19 cellular contexts compared by ENCODE assay signal in the genomic region with DNA sequence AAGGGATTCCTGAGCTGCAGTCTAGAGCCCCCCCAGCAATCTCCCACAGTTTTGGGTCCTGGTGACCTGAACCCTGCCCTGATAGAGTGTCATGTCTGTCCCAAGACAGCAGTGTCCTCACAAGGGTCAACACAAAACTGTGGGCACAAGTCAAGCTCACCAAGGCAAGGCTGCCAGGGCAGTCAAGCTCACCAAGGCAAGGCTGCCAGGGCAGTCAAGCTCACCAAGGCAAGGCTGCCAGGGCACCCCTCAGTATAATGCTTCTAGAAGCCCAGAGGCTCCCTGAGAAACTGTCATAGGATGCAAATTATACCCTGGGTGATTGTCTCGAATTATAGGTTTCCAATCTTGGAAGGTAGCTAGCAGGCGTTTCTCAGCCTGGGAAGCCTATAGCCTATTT.
DNase-seq lines count a peak whose midpoint lies in the region; ATAC-seq, FAIRE-seq and TF ChIP-seq lines count a peak whose summit lies in the region.
"Had no signal": no experiment of that assay in that cellular context is flagged by ENCODE, and none has a peak within 500 bp of the region (broad histone marks: within the 10 kb centered on the region; RNA-seq: fewer than 3 reads in every experiment).

No MANE protein-coding gene starts in this region.

- H2BK5ac ChIP-seq in IMR-90 (ENCODE audit: low read depth, low read length, poor library complexity, severe bottlenecking), result no peak overlapping the region

- no peak for DNase-seq in IMR-90
- peak; percentile 29 for DNase-seq in kidney
- no peak for DNase-seq in urothelium cell line (ENCODE audit: low spot score)
- DNase-seq in WERI-Rb-1, result no peak
- no peak for DNase-seq in psoas muscle
- DNase-seq: NCI-H1092, NCI-H1417 treated with DMSO at 0.1 percent for 48 hours, NCI-H1694 treated with DMSO at 0.1 percent for 48 hours, NCI-H2081, NCI-H2227 treated with DMSO at 0.1 percent for 48 hours, NCI-H526 treated with DMSO at 0.1 percent for 48 hours, SHP77 had no signal

- peaks cover 66% of the 10 kb centered on the region for H3K4me1 ChIP-seq in BLaER1
- H3K4me1 ChIP-seq in IMR-90 (ENCODE audit: control insufficient read depth, insufficient read depth, low read length), result peaks cover 2% of the 10 kb centered on the region
- H3K4me1 ChIP-seq in kidney (ENCODE audit: control insufficient read depth in 1 of 2, insufficient read depth in 1 of 2, low read depth in 1 of 2, low read length in 2 of 2), result no peaks in the 10 kb centered on the region
- H3K4me1 ChIP-seq in psoas muscle, result peaks cover 6% of the 10 kb centered on the region

- TF ChIP-seq POLR2A in IMR-90 (IDR thresholded peaks at IDR 0.05; ENCODE audit: low read depth, low read length), result no peak

- no peak overlapping the region for H3K9ac ChIP-seq in BLaER1
- H3K9ac ChIP-seq in IMR-90 (ENCODE audit: low read depth, low read length), result no peak overlapping the region
- no peak overlapping the region for H3K9ac ChIP-seq in kidney (ENCODE audit: low read length in 2 of 2)

- H4K8ac ChIP-seq in IMR-90 (ENCODE audit: low read depth in 2 of 2, low read length in 2 of 2), result no peak overlapping the region

- CTCF ChIA-PET in IMR-90 (lab: Yijun Ruan, JAX), result interaction anchor here (0.6 kb wide), 1 partner anchor 217 kb away, joined by 3 read pairs; no protein-coding TSS in a partner anchor

- H3K23ac ChIP-seq in IMR-90 (ENCODE audit: low read depth, low read length), result no peak overlapping the region

- H2BK20ac ChIP-seq in IMR-90 (ENCODE audit: low read depth, low read length), result no peak overlapping the region

- dilution Hi-C loops in IMR-90 (cut with HindIII; ENCODE audit: low sequenced_read_pairs, unreplicated experiment), result no loop called here

- no peak overlapping the region for H3K4me3 ChIP-seq in BLaER1
- H3K4me3 ChIP-seq in IMR-90 (ENCODE audit: insufficient read depth, low read depth, low read length), result no peak overlapping the region
- H3K4me3 ChIP-seq in kidney (ENCODE audit: low read length in 2 of 2), result no peak overlapping the region
- no peak overlapping the region for H3K4me3 ChIP-seq in WERI-Rb-1 (ENCODE audit: low read depth, low read length)
- no peak overlapping the region for H3K4me3 ChIP-seq in psoas muscle

- intact Hi-C loops in IMR-90 (cut with micrococcal nuclease), result no loop called here
- intact Hi-C loops in kidney (cut with DNase I), result no loop called here
- intact Hi-C loops in psoas muscle (cut with DNase I), result no loop called here

- H3K4ac ChIP-seq in IMR-90 (ENCODE audit: low read depth, low read length), result 0 out of 2 replicates have a peak overlapping the region, but pooled peaks have one; percentile 10

- in situ Hi-C loops in IMR-90 (cut with MboI; ENCODE audit: low sequenced_read_pairs), result no loop called here

- no TSS peak for BruUV-seq in IMR-90 (replicated peaks; lab: Mats Ljungman, UMichigan)

- H2AFZ ChIP-seq in IMR-90 (replicated peaks; ENCODE audit: low read length, poor library complexity), result no peak overlapping the region

- H4K5ac ChIP-seq in IMR-90 (ENCODE audit: low read depth, low read length), result no peak overlapping the region

- 100% methylated on average over 1 of the region's 2 CpGs; no CpG with 5 or more reads in 1 of the 2 experiments for WGBS in IMR-90 (ENCODE audit: extremely low coverage in 2 of 2, insufficient read length in 1 of 2), 2 experiments
- WGBS in psoas muscle, 3 donors, result 92 to 95% (median 93%) methylated on average over 2 of the region's 2 CpGs

- POLR2A ChIA-PET in IMR-90 (lab: Charles Lee; ENCODE audit: unreplicated experiment), result no interaction called here

- TF ChIP-seq CTCF in IMR-90 (conservative IDR thresholded peaks at IDR 0.05; ENCODE audit: low read depth, low read length) (no peak), kidney (IDR thresholded peaks at IDR 0.05; ENCODE audit: borderline replicate concordance, extremely low read depth, insufficient read depth) (no peak), WERI-Rb-1 (IDR thresholded peaks at IDR 0.05; ENCODE audit: low read depth, low read length) (no peak), psoas muscle (IDR thresholded peaks at IDR 0.05) (no peak)

- no peak for TF ChIP-seq RAD21 in IMR-90 (IDR thresholded peaks at IDR 0.05; ENCODE audit: low read length)

- H3K9me3 ChIP-seq in BLaER1 (no peaks in the 10 kb centered on the region), IMR-90 (ENCODE audit: control insufficient read depth, insufficient read depth, low read length) (no peaks in the 10 kb centered on the region), kidney (ENCODE audit: control insufficient read depth in 1 of 2, low read length in 2 of 2) (no peaks in the 10 kb centered on the region), WERI-Rb-1 (ENCODE audit: severe bottlenecking) (no peaks in the 10 kb centered on the region), psoas muscle (no peaks in the 10 kb centered on the region)

- no peak overlapping the region for H2AK9ac ChIP-seq in IMR-90 (replicated peaks; ENCODE audit: low read depth, low read length, poor library complexity)

- peak overlapping the region; percentile 19 for H2AK5ac ChIP-seq in IMR-90 (ENCODE audit: low read depth, low read length)

- peak overlapping the region; percentile 65 for H4K91ac ChIP-seq in IMR-90 (ENCODE audit: insufficient read depth, low read depth, low read length)

- H3K36me3 ChIP-seq in BLaER1, result peaks cover 53% of the 10 kb centered on the region
- H3K36me3 ChIP-seq in IMR-90 (ENCODE audit: control insufficient read depth, insufficient read depth, low read length), result no peaks in the 10 kb centered on the region
- no peaks in the 10 kb centered on the region for H3K36me3 ChIP-seq in kidney (ENCODE audit: control insufficient read depth in 1 of 2, insufficient read depth in 2 of 2, low read length in 2 of 2)
- H3K36me3 ChIP-seq in WERI-Rb-1, result no peaks in the 10 kb centered on the region
- H3K36me3 ChIP-seq in psoas muscle (ENCODE audit: insufficient read depth in 1 of 2, low read depth in 1 of 2), result peaks cover 0 to 31% of the 10 kb centered on the region in 2 donors

- H3K18ac ChIP-seq in IMR-90 (ENCODE audit: low read depth, low read length), result no peak overlapping the region

- H3K4me2 ChIP-seq in BLaER1 (peak overlapping the region; percentile 70), IMR-90 (ENCODE audit: low read depth, low read length) (no peak overlapping the region)

- peak overlapping the region; percentile 19; the same call in 1 of the 2 replicates for H2BK120ac ChIP-seq in IMR-90 (ENCODE audit: low read depth, low read length)

- H3K56ac ChIP-seq in IMR-90 (ENCODE audit: extremely low read depth, insufficient read depth, low read length), result no peak overlapping the region

- H2BK15ac ChIP-seq in IMR-90 (ENCODE audit: low read depth, low read length), result 0 out of 3 replicates have a peak overlapping the region, but pooled peaks have one; percentile 46

- H3K27ac ChIP-seq in BLaER1 (0 out of 2 replicates have a peak overlapping the region, but pooled peaks have one; percentile 16), IMR-90 (ENCODE audit: insufficient read depth, low read length) (no peak overlapping the region), kidney (ENCODE audit: low read depth in 2 of 2, low read length in 2 of 2) (no peak overlapping the region), WERI-Rb-1 (no peak overlapping the region), psoas muscle (no peak overlapping the region)
- H3K27ac ChIP-seq: RWPE1 had no signal

- H3K14ac ChIP-seq in IMR-90 (replicated peaks; ENCODE audit: low read depth, low read length), result no peak overlapping the region

- ATAC-seq in IMR-90 (ENCODE audit: low read depth) (no peak), GM18873 (IDR thresholded peaks at IDR 0.05; ENCODE audit: low FRiP score, unreplicated experiment) (no peak), psoas muscle (no peak)
- ATAC-seq: Panc1 had no signal

- H3K27me3 ChIP-seq in BLaER1, result no peaks in the 10 kb centered on the region
- no peaks in the 10 kb centered on the region for H3K27me3 ChIP-seq in IMR-90 (ENCODE audit: control insufficient read depth, insufficient read depth, low read length)
- H3K27me3 ChIP-seq in WERI-Rb-1 (ENCODE audit: insufficient read depth, low read depth, severe bottlenecking), result peaks cover 95% of the 10 kb centered on the region
- H3K27me3 ChIP-seq in psoas muscle (ENCODE audit: insufficient read depth in 3 of 3, low read length in 2 of 3), result no peaks in the 10 kb centered on the region

- FAIRE-seq in kidney (lab: Jason Lieb, UNC) (no peak), urothelium cell line (lab: Jason Lieb, UNC) (peak; percentile 32)
- FAIRE-seq: A204.1, GM18507, H1 had no signal

- H3K9me1 ChIP-seq in IMR-90 (ENCODE audit: insufficient read depth, low read length), result peaks cover 15% of the 10 kb centered on the region

- peaks cover 16% of the 10 kb centered on the region for H4K20me1 ChIP-seq in BLaER1
- H4K20me1 ChIP-seq in IMR-90 (ENCODE audit: insufficient read depth, low read length), result no peaks in the 10 kb centered on the region

- no peaks in the 10 kb centered on the region for H3K79me1 ChIP-seq in IMR-90 (ENCODE audit: low read depth in 1 of 2, low read length in 2 of 2)

TF ChIP-seq in IMR-90, 13 proteins besides CTCF, POLR2A, EP300 and RAD21 (continues in another document):
- TF ChIP-seq, protein P1, sequence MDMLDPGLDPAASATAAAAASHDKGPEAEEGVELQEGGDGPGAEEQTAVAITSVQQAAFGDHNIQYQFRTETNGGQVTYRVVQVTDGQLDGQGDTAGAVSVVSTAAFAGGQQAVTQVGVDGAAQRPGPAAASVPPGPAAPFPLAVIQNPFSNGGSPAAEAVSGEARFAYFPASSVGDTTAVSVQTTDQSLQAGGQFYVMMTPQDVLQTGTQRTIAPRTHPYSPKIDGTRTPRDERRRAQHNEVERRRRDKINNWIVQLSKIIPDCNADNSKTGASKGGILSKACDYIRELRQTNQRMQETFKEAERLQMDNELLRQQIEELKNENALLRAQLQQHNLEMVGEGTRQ (IDR thresholded peaks at IDR 0.05; ENCODE audit: low read depth, low read length), result no peak
- TF ChIP-seq, protein P2, sequence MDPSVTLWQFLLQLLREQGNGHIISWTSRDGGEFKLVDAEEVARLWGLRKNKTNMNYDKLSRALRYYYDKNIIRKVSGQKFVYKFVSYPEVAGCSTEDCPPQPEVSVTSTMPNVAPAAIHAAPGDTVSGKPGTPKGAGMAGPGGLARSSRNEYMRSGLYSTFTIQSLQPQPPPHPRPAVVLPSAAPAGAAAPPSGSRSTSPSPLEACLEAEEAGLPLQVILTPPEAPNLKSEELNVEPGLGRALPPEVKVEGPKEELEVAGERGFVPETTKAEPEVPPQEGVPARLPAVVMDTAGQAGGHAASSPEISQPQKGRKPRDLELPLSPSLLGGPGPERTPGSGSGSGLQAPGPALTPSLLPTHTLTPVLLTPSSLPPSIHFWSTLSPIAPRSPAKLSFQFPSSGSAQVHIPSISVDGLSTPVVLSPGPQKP (IDR thresholded peaks at IDR 0.05; ENCODE audit: borderline replicate concordance, low read depth, low read length), result no peak
- TF ChIP-seq CHD1 (IDR thresholded peaks at IDR 0.05; ENCODE audit: low read depth, low read length), result no peak
- TF ChIP-seq FOS (IDR thresholded peaks at IDR 0.05; ENCODE audit: low read depth, low read length), result no peak
- TF ChIP-seq MAZ (IDR thresholded peaks at IDR 0.05; ENCODE audit: borderline replicate concordance, low read depth, low read length), result no peak
- no peak for TF ChIP-seq SMC3 (IDR thresholded peaks at IDR 0.05; ENCODE audit: low read depth, low read length)
- TF ChIP-seq RCOR1 (IDR thresholded peaks at IDR 0.05; ENCODE audit: insufficient replicate concordance, low read length), result no peak
- TF ChIP-seq BHLHE40 (IDR thresholded peaks at IDR 0.05; ENCODE audit: low read depth, low read length), result no peak
